Comparison of ENCODE assay signal across 8 cellular contexts in the genomic region with DNA sequence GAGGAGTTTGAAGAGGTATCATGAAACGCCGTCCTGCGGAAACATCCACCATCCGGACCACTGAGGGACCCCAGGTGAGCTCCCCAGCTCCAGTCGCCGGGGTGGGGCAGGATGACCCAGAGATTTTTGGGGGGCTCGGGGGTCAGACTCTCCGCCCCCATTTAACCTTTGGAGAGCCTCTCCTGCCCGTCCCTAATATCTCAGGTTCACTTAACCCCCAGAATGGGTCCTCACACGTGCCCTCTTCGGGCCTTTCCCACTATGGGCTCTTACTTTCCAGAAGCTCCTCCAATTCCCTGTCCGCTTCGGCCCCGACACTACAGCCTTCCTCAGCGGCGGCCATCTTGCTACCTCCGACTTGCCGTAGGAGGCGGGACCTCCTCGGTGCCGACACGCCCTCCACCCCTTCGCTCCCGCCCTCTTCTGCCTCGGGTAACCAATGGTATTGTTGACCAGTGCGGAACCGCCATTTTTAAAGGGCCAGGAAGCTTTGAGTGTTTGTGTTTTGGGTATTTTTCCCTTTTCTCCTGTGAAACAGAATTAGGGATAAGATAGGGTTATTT. TPM values are rescaled to one million over a fixed set of nuclear protein-coding genes. Genes with fewer than 3 reads are reported as not detected.
DNase-seq lines count a peak whose midpoint lies in the region; ATAC-seq and TF ChIP-seq lines count a peak whose summit lies in the region.

A gene with protein sequence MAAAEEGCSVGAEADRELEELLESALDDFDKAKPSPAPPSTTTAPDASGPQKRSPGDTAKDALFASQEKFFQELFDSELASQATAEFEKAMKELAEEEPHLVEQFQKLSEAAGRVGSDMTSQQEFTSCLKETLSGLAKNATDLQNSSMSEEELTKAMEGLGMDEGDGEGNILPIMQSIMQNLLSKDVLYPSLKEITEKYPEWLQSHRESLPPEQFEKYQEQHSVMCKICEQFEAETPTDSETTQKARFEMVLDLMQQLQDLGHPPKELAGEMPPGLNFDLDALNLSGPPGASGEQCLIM (minus strand): TSS at position 352 of the 563 bp plus-strand sequence. CDS start 9 bp downstream, at position 343.

- H3K27me3 Mint-ChIP-seq in activated CD4-positive, alpha-beta T cell treated with anti-CD3 and anti-CD28 coated beads for 36 hours, result no peaks in the 10 kb centered on the region

- TF ChIP-seq CTCF in choroid plexus epithelial cell (conservative IDR thresholded peaks at IDR 0.05; ENCODE audit: low read depth, low read length), result no peak
- no peak for TF ChIP-seq CTCF in kidney epithelial cell (IDR thresholded peaks at IDR 0.05; ENCODE audit: insufficient read depth, low read length, poor library complexity, severe bottlenecking)

- H3K36me3 Mint-ChIP-seq in activated CD4-positive, alpha-beta T cell treated with anti-CD3 and anti-CD28 coated beads for 36 hours (ENCODE audit: low read depth), result peaks cover 33% of the 10 kb centered on the region

- intact Hi-C loops in activated CD4-positive, alpha-beta T cell treated with anti-CD3 and anti-CD28 coated beads for 36 hours (cut with DNase I, micrococcal nuclease), result loop anchor here (1.0 to 2.0 kb wide), 7 partner anchors 22 to 254 kb away; partner anchors contain the start of genes COPA (in 2 of the 2), NCSTN (in 2 of the 2), PEA15 (in 2 of the 2) and DCAF8 (in 1 of the 2)

- peaks cover 18% of the 10 kb centered on the region for H3K4me1 Mint-ChIP-seq in activated CD4-positive, alpha-beta T cell treated with anti-CD3 and anti-CD28 coated beads for 36 hours

- peak within 1 kb of the TSS; percentile 86 for H3K4me3 Mint-ChIP-seq in activated CD4-positive, alpha-beta T cell treated with anti-CD3 and anti-CD28 coated beads for 36 hours

- no peaks in the 10 kb centered on the region for H3K36me3 ChIP-seq in kidney epithelial cell (ENCODE audit: control insufficient read depth, insufficient read depth, low read length)

- no peaks in the 10 kb centered on the region for H3K27me3 ChIP-seq in kidney epithelial cell (ENCODE audit: control insufficient read depth, insufficient read depth, low read length)

- POLR2A ChIA-PET in activated CD4-positive, alpha-beta T cell treated with anti-CD3 and anti-CD28 coated beads for 36 hours (lab: Charles Lee), result interaction anchor here (0.6 to 2.3 kb wide), 5 partner anchors 10 to 186 kb away, joined by 3 to 15 read pairs (median 3); partner anchors contain the start of genes DCAF8 and IGSF8

- H3K4me3 ChIP-seq in choroid plexus epithelial cell (ENCODE audit: low read depth, low read length) (peak within 1 kb of the TSS; percentile 88), kidney epithelial cell (ENCODE audit: low read depth, low read length) (peak within 1 kb of the TSS; percentile 64)

- H3K27ac Mint-ChIP-seq in activated CD4-positive, alpha-beta T cell treated with anti-CD3 and anti-CD28 coated beads for 36 hours, result peak within 1 kb of the TSS; percentile 94

- peak; percentile 98 for ATAC-seq in HG03442 (IDR thresholded peaks at IDR 0.05; ENCODE audit: unreplicated experiment)
- ATAC-seq in activated CD4-positive, alpha-beta T cell treated with anti-CD3 and anti-CD28 coated beads for 36 hours, result peak; percentile 99

- peak; percentile 98 for DNase-seq in Ammon's horn (ENCODE audit: low spot score)
- DNase-seq in GM19238 (ENCODE audit: insufficient read length, low spot score), result peak; percentile 89
- DNase-seq in NCI-H524 (lab: John Stamatoyannopoulos, UW), result peak; percentile 63 to 84
- peak; percentile 97 for DNase-seq in activated CD4-positive, alpha-beta T cell treated with anti-CD3 and anti-CD28 coated beads for 36 hours
- peak; percentile 96 for DNase-seq in choroid plexus epithelial cell (ENCODE audit: low read depth)
- DNase-seq in kidney epithelial cell (ENCODE audit: low read depth), result peak; percentile 71
- peak; percentile 88 to 91 for DNase-seq in stimulated activated CD4-positive, alpha-beta T cell treated with anti-CD3 and anti-CD28 coated beads, Interleukin-15, amount 100 ng/mL, for 48 hours (ENCODE audit: low read depth in 2 of 2)

- CTCF ChIA-PET in activated CD4-positive, alpha-beta T cell treated with anti-CD3 and anti-CD28 coated beads for 36 hours (lab: Charles Lee), result interaction anchor here (0.6 to 2.4 kb wide), 16 partner anchors 9 to 239 kb away, joined by 3 to 11 read pairs (median 3); partner anchors contain the start of genes DCAF8 and IGSF8

- H3K9me3 Mint-ChIP-seq in activated CD4-positive, alpha-beta T cell treated with anti-CD3 and anti-CD28 coated beads for 36 hours (ENCODE audit: low read depth), result no peaks in the 10 kb centered on the region

RNA-seq across cellular contexts. Expression of the gene that starts here (rescaled TPM):
- total RNA-seq in activated CD4-positive, alpha-beta T cell treated with anti-CD3 and anti-CD28 coated beads for 36 hours, result 10 to 100 TPM; 49.2 to 55.8 TPM
- 43.8 and 45.8 TPM in 2 replicates for total RNA-seq in kidney epithelial cell

Comparison
In these comparisons a context has a peak if more than half of its experiments do, and no peak if none do; other contexts are left out.
1. Peak in every context shown above with its lines: DNase-seq, ATAC-seq and H3K4me3 ChIP-seq.